ENCODE assay signal across 9 cellular contexts in genomic region chr22:18970948-18971315, GRCh38. TPM values are rescaled to one million over a fixed set of nuclear protein-coding genes. Genes with fewer than 3 reads are reported as not detected.
DNase-seq lines count a peak whose midpoint lies in the region; ATAC-seq, FAIRE-seq and TF ChIP-seq lines count a peak whose summit lies in the region.
"Had no signal": no experiment of that assay in that cellular context is flagged by ENCODE, and none has a peak within 500 bp of the region (broad histone marks: within the 10 kb centered on the region; RNA-seq: fewer than 3 reads in every experiment).

No MANE protein-coding gene starts in this region.

- H3K36me3 ChIP-seq in adrenal gland (replicated peaks in 1 of 2) (no peaks in the 10 kb centered on the region), keratinocyte (ENCODE audit: control insufficient read depth in 2 of 2, extremely low read depth in 1 of 2, insufficient read depth in 2 of 2, low read length in 2 of 2) (no peaks in the 10 kb centered on the region)

- intact Hi-C loops in adrenal gland (cut with DNase I) = no loop called here

- peak overlapping the region; percentile 41 to 50 for H3K4me3 Mint-ChIP-seq in stimulated activated naive B cell treated with anti-CD40 and anti-IgM and Interleukin-4, amounts not matched to agents 10 μg/mL and 1 μg/mL and 100 μg/mL, for 72 hours
- no peak overlapping the region for H3K4me3 Mint-ChIP-seq in endothelial cell (ENCODE audit: unreplicated experiment)

- no peak for FAIRE-seq in keratinocyte (lab: Jason Lieb, UNC)
- FAIRE-seq: A204.1 had no signal

- H3K9me3 ChIP-seq in adrenal gland (replicated peaks in 1 of 3) = no peaks in the 10 kb centered on the region
- no peaks in the 10 kb centered on the region for H3K9me3 ChIP-seq in keratinocyte (ENCODE audit: control insufficient read depth, low read depth, low read length)

- H3K27ac Mint-ChIP-seq in stimulated activated naive B cell treated with anti-CD40 and anti-IgM and Interleukin-4, amounts not matched to agents 10 μg/mL and 1 μg/mL and 100 μg/mL, for 72 hours = no peak overlapping the region
- no peak overlapping the region for H3K27ac Mint-ChIP-seq in endothelial cell (ENCODE audit: unreplicated experiment)

- peaks cover 3 to 5% of the 10 kb centered on the region in 2 donors for H3K4me1 Mint-ChIP-seq in stimulated activated naive B cell treated with anti-CD40 and anti-IgM and Interleukin-4, amounts not matched to agents 10 μg/mL and 1 μg/mL and 100 μg/mL, for 72 hours
- no peaks in the 10 kb centered on the region for H3K4me1 Mint-ChIP-seq in endothelial cell (ENCODE audit: unreplicated experiment)

- no peaks in the 10 kb centered on the region for H3K79me2 ChIP-seq in keratinocyte (ENCODE audit: control insufficient read depth, insufficient read depth, low read length)

- peak overlapping the region in 3 of 4 donors; percentile 40 to 67 (median 56) for H3K4me3 ChIP-seq in adrenal gland
- peak overlapping the region; percentile 65 to 78 (median 66) for H3K4me3 ChIP-seq in keratinocyte (ENCODE audit: control insufficient read depth in 2 of 3, extremely low read depth in 1 of 3, insufficient read depth in 2 of 3, low read depth in 1 of 3, low read length in 3 of 3)

- dilution Hi-C loops in keratinocyte (cut with MboI; ENCODE audit: extremely low pct_ligation_motif_present, low sequenced_read_pairs) = no loop called here

- peak overlapping the region; percentile 85 for H3K4me2 ChIP-seq in keratinocyte (ENCODE audit: control insufficient read depth, extremely low read depth, insufficient read depth, low read depth, low read length)

- peak; percentile 10 for DNase-seq in DMS53 (lab: John Stamatoyannopoulos, UW)
- DNase-seq in DMS53 treated with DMSO at 0.1 percent for 48 hours (lab: John Stamatoyannopoulos, UW; ENCODE audit: unreplicated experiment) = no peak
- DNase-seq in adrenal gland = no peak
- DNase-seq in keratinocyte (ENCODE audit: low read depth, low spot score) = no peak
- DNase-seq in stimulated activated naive B cell treated with anti-CD40 and anti-IgM and Interleukin-4, amounts not matched to agents 10 μg/mL and 1 μg/mL and 100 μg/mL, for 72 hours = no peak
- no peak for DNase-seq in endothelial cell (ENCODE audit: low spot score)

- H4K20me1 ChIP-seq in keratinocyte (ENCODE audit: control insufficient read depth, extremely low read depth, insufficient read depth, low read length) = no peaks in the 10 kb centered on the region

- H2AFZ ChIP-seq in keratinocyte (ENCODE audit: control insufficient read depth, low read length) = no peak overlapping the region

- no peaks in the 10 kb centered on the region for H3K27me3 ChIP-seq in adrenal gland
- no peaks in the 10 kb centered on the region for H3K27me3 ChIP-seq in keratinocyte (ENCODE audit: control insufficient read depth, extremely low read depth, insufficient read depth, low read length)

- H3K9me3 Mint-ChIP-seq in stimulated activated naive B cell treated with anti-CD40 and anti-IgM and Interleukin-4, amounts not matched to agents 10 μg/mL and 1 μg/mL and 100 μg/mL, for 72 hours = no peaks in the 10 kb centered on the region
- H3K9me3 Mint-ChIP-seq in endothelial cell (ENCODE audit: unreplicated experiment) = no peaks in the 10 kb centered on the region

- TF ChIP-seq CTCF in adrenal gland (IDR thresholded peaks at IDR 0.05) (no peak), keratinocyte (optimal IDR thresholded peaks at IDR 0.05 in 1 of 3, IDR thresholded peaks at IDR 0.05 in 1 of 3, conservative IDR thresholded peaks at IDR 0.05 in 1 of 3; ENCODE audit: extremely low read depth in 1 of 3, insufficient read depth in 2 of 3, low read length in 3 of 3) (no peak), endothelial cell (IDR thresholded peaks at IDR 0.05; ENCODE audit: unreplicated experiment) (no peak)

- H3K27me3 Mint-ChIP-seq in stimulated activated naive B cell treated with anti-CD40 and anti-IgM and Interleukin-4, amounts not matched to agents 10 μg/mL and 1 μg/mL and 100 μg/mL, for 72 hours = peaks cover 39 to 57% of the 10 kb centered on the region in 2 donors
- H3K27me3 Mint-ChIP-seq in endothelial cell (ENCODE audit: unreplicated experiment) = peaks cover 6% of the 10 kb centered on the region

- peak overlapping the region in 1 of 5 donors; percentile 74 for H3K27ac ChIP-seq in adrenal gland
- H3K27ac ChIP-seq in keratinocyte (ENCODE audit: control insufficient read depth, insufficient read depth, low read length) = no peak overlapping the region

- no peaks in the 10 kb centered on the region for H3K36me3 Mint-ChIP-seq in stimulated activated naive B cell treated with anti-CD40 and anti-IgM and Interleukin-4, amounts not matched to agents 10 μg/mL and 1 μg/mL and 100 μg/mL, for 72 hours
- H3K36me3 Mint-ChIP-seq in endothelial cell (ENCODE audit: low read depth, unreplicated experiment) = no peaks in the 10 kb centered on the region

- peak overlapping the region; percentile 47 for H3K9ac ChIP-seq in keratinocyte (ENCODE audit: control insufficient read depth, extremely low read depth, insufficient read depth, low read length)

- no peak for TF ChIP-seq POLR2A in adrenal gland (IDR thresholded peaks at IDR 0.05)

- 0 to 2% (median 2%) methylated on average over 11 to 28 of the region's 28 CpGs for WGBS in adrenal gland, 4 donors

- no peaks in the 10 kb centered on the region for H3K9me1 ChIP-seq in keratinocyte (ENCODE audit: control insufficient read depth, extremely low read depth, insufficient read depth, low read length)

- peaks cover 5 to 16% of the 10 kb centered on the region in 2 donors for H3K4me1 ChIP-seq in adrenal gland (replicated peaks in 1 of 2)
- H3K4me1 ChIP-seq in keratinocyte (ENCODE audit: control insufficient read depth, extremely low read depth, insufficient read depth, low read length) = no peaks in the 10 kb centered on the region

- ATAC-seq in stimulated activated naive B cell treated with anti-CD40 and anti-IgM and Interleukin-4, amounts not matched to agents 10 μg/mL and 1 μg/mL and 100 μg/mL, for 72 hours (replicated peaks) = no peak
- ATAC-seq in GM21447 (IDR thresholded peaks at IDR 0.05; ENCODE audit: unreplicated experiment) (no peak), GM19351 (IDR thresholded peaks at IDR 0.05; ENCODE audit: unreplicated experiment) (no peak)

RNA-seq across cellular contexts. Expression of gene PRODH, which starts 34.8 kb away (rescaled TPM):
- 1 to 10 TPM in 2 of 8 donors, under 1 TPM in 3, not detected in 3; 0.28 to 2.7 (median 0.86) TPM for total RNA-seq in adrenal gland
- 1 to 10 TPM in 2 of 3 donors, not detected in 1; 1.2 to 1.7 TPM for polyA plus RNA-seq in adrenal gland
- 6.7 to 36.1 TPM (median 12.3 TPM) in 3 replicates for polyA plus RNA-seq in keratinocyte
- polyA plus RNA-seq in keratinocyte (2011; ENCODE audit: low read depth) = 13.9 TPM
- polyA plus RNA-seq in keratinocyte (2011; cell fraction: cytosol; rRNA removed) = 3.7 and 8.6 TPM in 2 replicates
- 44.5 and 65.8 TPM in 2 replicates for polyA plus RNA-seq in keratinocyte (2011; cell fraction: nucleus; rRNA removed)
- polyA plus RNA-seq in keratinocyte (2012; ENCODE audit: low replicate concordance) = 5.7 and 24.0 TPM in 2 replicates
- polyA minus RNA-seq in keratinocyte = 8.7 to 22.1 TPM (median 11.3 TPM) in 3 replicates
- 15.5 TPM for polyA minus RNA-seq in keratinocyte (2011; cell fraction: cytosol; rRNA and poly(A)+ RNA removed)
- polyA minus RNA-seq in keratinocyte (2011; cell fraction: nucleus; rRNA and poly(A)+ RNA removed) = 14.8 and 18.3 TPM in 2 replicates
- 1.8 TPM for total RNA-seq in endothelial cell (ENCODE audit: unreplicated experiment)
